9 cellular contexts compared by ENCODE assay signal in the genomic region with DNA sequence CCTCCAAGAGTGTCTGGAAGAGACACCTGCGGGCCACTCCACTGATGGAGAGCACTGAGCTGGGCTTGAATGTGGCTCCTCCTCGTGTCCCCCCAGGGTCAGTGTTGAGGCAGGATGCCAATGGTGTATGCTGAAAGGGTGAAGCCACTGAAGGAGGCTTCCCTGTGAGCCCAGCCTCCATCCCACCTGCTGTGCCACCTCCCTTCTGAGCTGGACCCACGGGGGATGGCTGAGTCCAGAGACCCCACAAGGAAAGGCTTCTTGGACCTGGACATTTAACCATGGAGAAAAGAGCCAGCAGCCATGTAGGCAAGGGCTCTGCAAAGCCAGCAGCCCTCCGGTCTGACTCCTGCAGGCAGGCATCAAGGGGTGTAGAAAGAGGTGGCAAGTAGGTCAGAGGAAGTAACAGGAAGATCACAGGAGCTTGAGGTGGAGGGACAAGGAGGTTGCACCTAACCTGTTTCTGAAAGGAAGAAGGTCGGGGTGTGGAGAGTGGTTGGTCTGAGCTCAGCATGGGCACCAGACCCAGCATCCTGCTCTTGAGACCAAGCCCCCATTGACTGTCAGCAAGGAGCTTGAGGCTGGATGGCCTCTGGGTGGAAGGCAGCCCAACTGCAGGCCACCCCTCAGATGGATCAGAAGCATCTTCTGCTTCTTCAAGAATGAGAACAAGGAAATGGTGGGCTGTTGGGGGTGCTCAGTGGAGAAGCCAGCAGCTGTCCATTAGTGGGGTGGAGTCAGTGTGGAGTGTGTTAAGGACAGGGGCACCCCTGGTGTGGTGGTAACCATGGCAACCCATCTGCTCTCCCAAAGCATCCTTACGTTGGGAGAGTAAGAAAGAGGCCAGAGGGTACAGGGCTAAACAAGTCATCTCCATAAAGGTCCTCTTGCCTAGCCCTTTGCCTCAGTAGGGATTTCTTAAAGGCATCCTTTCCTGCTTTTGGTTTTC.
DNase-seq lines count a peak whose midpoint lies in the region; ATAC-seq lines count a peak whose summit lies in the region.
"Had no signal": no experiment of that assay in that cellular context is flagged by ENCODE, and none has a peak within 500 bp of the region (broad histone marks: within the 10 kb centered on the region; RNA-seq: fewer than 3 reads in every experiment).

No MANE protein-coding gene starts in this region.

- H3K4me3 ChIP-seq in CD8-positive, alpha-beta memory T cell (ENCODE audit: low read length), result peak overlapping the region; percentile 36
- H3K4me3 ChIP-seq: uterus had no signal

- peaks cover 15% of the 10 kb centered on the region for H3K36me3 ChIP-seq in CD8-positive, alpha-beta memory T cell (ENCODE audit: insufficient read depth, low read length)
- H3K36me3 ChIP-seq: uterus had no signal

- H3K27me3 ChIP-seq in CD8-positive, alpha-beta memory T cell (ENCODE audit: insufficient read depth, low read length, poor library complexity, severe bottlenecking), result no peaks in the 10 kb centered on the region
- H3K27me3 ChIP-seq: uterus had no signal

- POLR2A ChIA-PET in CD8-positive, alpha-beta memory T cell (lab: Charles Lee), result interaction anchor here (1.0 to 1.2 kb wide), 2 partner anchors 112 to 155 kb away, joined by 3 to 4 read pairs; partner anchors contain the start of genes COPS3 and FLCN

- no peaks in the 10 kb centered on the region for H3K27me3 Mint-ChIP-seq in CD8-positive, alpha-beta memory T cell

- peak overlapping the region; percentile 83 to 99 (median 96) for H3K27ac Mint-ChIP-seq in CD8-positive, alpha-beta memory T cell

- H3K9me3 ChIP-seq in CD8-positive, alpha-beta memory T cell (ENCODE audit: low read length), result no peaks in the 10 kb centered on the region
- H3K9me3 ChIP-seq: uterus had no signal

- H3K27ac ChIP-seq in CD8-positive, alpha-beta memory T cell (ENCODE audit: low read depth, low read length), result peak overlapping the region; percentile 45
- peak overlapping the region; percentile 77 for H3K27ac ChIP-seq in angular gyrus (ENCODE audit: low read depth, low read length)

- peaks cover 61% of the 10 kb centered on the region for H3K4me1 ChIP-seq in CD8-positive, alpha-beta memory T cell (ENCODE audit: insufficient read depth, low read length)

- ATAC-seq in HG02840 (IDR thresholded peaks at IDR 0.05; ENCODE audit: low FRiP score, unreplicated experiment), result no peak
- ATAC-seq in HG03196 (IDR thresholded peaks at IDR 0.05; ENCODE audit: unreplicated experiment), result no peak

- peak; percentile 23 to 72 (median 35) for DNase-seq in CD8-positive, alpha-beta memory T cell
- DNase-seq in NCI-H1417 (lab: John Stamatoyannopoulos, UW) (peak in 2 of 3 experiments; percentile 58 to 80), myocyte (ENCODE audit: low read depth) (peak; percentile 32), SW 1271 (lab: John Stamatoyannopoulos, UW) (no peak), medulla oblongata (ENCODE audit: extremely low spot score) (no peak)
- DNase-seq: uterus had no signal

- H3K4me1 Mint-ChIP-seq in CD8-positive, alpha-beta memory T cell, result peaks cover 84 to 85% (median 84%) of the 10 kb centered on the region in 3 donors

- CTCF ChIA-PET in CD8-positive, alpha-beta memory T cell (lab: Charles Lee), result interaction anchor here (1.1 to 1.3 kb wide), 4 partner anchors 9 to 17 kb away, joined by 3 to 6 read pairs (median 4); no protein-coding TSS in a partner anchor

- no peaks in the 10 kb centered on the region for H3K9me3 Mint-ChIP-seq in CD8-positive, alpha-beta memory T cell

- H3K4me3 Mint-ChIP-seq in CD8-positive, alpha-beta memory T cell, result peak overlapping the region; percentile 75 to 90 (median 86)

- H3K36me3 Mint-ChIP-seq in CD8-positive, alpha-beta memory T cell, result peaks cover 0 to 35% (median 5%) of the 10 kb centered on the region in 3 donors

Comparison
In these comparisons a context has a peak if more than half of its experiments do, and no peak if none do; other contexts are left out.
1. DNase-seq: peak in CD8-positive, alpha-beta memory T cell (5 of 5), NCI-H1417 (2 of 3) and myocyte (single experiment); none in SW 1271 (0 of 2) and medulla oblongata (single experiment).